In the genomic region with DNA sequence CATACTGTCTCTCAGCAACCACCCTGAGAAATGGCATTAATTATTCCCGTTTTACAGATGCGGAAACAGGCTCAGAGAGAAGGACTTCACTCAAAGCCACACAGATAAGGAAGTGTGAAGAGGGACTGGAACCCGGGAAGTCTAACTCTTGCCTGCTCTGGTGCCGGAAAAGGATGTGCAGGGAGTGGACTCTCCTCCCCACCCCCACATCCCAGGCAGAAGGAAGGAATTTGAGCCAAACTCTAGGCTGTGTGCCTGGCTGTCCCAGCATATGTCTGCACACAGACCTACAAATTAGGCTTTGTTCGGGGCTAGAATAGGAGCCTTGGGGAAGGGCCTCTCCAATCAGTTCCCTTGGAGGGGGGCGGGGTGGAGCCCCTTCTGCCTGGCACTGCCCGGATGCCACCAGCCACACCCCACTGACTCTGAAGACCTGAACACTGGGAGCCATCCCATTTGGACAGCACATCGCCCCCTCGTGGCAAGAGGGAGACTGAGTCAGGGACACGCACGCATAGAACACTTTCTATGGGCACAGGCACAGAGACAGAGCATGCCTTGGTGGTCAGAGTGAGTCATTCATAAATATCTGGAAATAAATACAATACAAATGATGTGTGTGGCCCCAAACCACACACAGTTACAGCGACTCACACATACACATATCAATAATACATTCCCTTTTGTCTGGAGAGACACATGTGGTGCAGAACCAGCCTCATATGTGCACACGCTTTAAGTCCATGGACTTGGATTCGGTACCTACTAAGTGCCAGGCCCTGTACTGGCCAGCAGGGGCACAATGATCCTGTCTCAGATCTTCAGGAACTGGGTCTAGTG, we compare ENCODE assay signal across 8 cellular contexts. TPM values are rescaled to one million over a fixed set of nuclear protein-coding genes. Genes with fewer than 3 reads are reported as not detected.
DNase-seq lines count a peak whose midpoint lies in the region; ATAC-seq and TF ChIP-seq lines count a peak whose summit lies in the region.

No MANE protein-coding gene starts in this region.

- H3K4me3 Mint-ChIP-seq in CD8-positive, alpha-beta memory T cell = no peak overlapping the region
- H3K4me3 Mint-ChIP-seq in natural killer cell = no peak overlapping the region
- no peak overlapping the region for H3K4me3 Mint-ChIP-seq in stimulated activated naive CD8-positive, alpha-beta T cell treated with anti-CD3 and anti-CD28 coated beads, Interleukin-15, Interleukin-2, amounts not matched to agents 100 ng/mL and 50 ng/mL, for 24 hours

- H3K36me3 ChIP-seq in CD8-positive, alpha-beta memory T cell (ENCODE audit: insufficient read depth, low read length) = no peaks in the 10 kb centered on the region
- H3K36me3 ChIP-seq in OCI-LY1 (ENCODE audit: insufficient read depth, low read length) = no peaks in the 10 kb centered on the region

- POLR2A ChIA-PET in CD8-positive, alpha-beta memory T cell (lab: Charles Lee) = no interaction called here

- peaks cover 13% of the 10 kb centered on the region for H3K4me1 ChIP-seq in CD8-positive, alpha-beta memory T cell (ENCODE audit: insufficient read depth, low read length)
- no peaks in the 10 kb centered on the region for H3K4me1 ChIP-seq in OCI-LY1 (ENCODE audit: insufficient read depth, low read length, severe bottlenecking)

- peak; percentile 50 to 86 (median 66) for DNase-seq in CD8-positive, alpha-beta memory T cell
- DNase-seq in HS-5 (ENCODE audit: low read depth) (peak; percentile 88), activated T-cell treated with anti-CD3 and anti-CD28 coated beads for 24 hours (ENCODE audit: low read depth) (peak; percentile 70), natural killer cell (peak; percentile 53)

- TF ChIP-seq CTCF in OCI-LY1 (IDR thresholded peaks at IDR 0.05; ENCODE audit: low read length) (peak; percentile 86), natural killer cell (IDR thresholded peaks at IDR 0.05) (peak; percentile 67)

- no peaks in the 10 kb centered on the region for H3K9me2 ChIP-seq in OCI-LY1 (ENCODE audit: low read depth, low read length)

- no peaks in the 10 kb centered on the region for H3K79me2 ChIP-seq in OCI-LY1 (ENCODE audit: insufficient read depth, low read length)

- no peaks in the 10 kb centered on the region for H4K20me1 ChIP-seq in OCI-LY1 (ENCODE audit: insufficient read depth, low read length)

- H3K27me3 ChIP-seq in CD8-positive, alpha-beta memory T cell (ENCODE audit: insufficient read depth, low read length, poor library complexity, severe bottlenecking) = peaks cover 14% of the 10 kb centered on the region
- H3K27me3 ChIP-seq in OCI-LY1 (ENCODE audit: insufficient read depth, low read length) = no peaks in the 10 kb centered on the region

- no peak overlapping the region for H3K4me2 ChIP-seq in OCI-LY1 (ENCODE audit: low read length)

- H3K9me3 Mint-ChIP-seq in CD8-positive, alpha-beta memory T cell = no peaks in the 10 kb centered on the region
- no peaks in the 10 kb centered on the region for H3K9me3 Mint-ChIP-seq in natural killer cell
- H3K9me3 Mint-ChIP-seq in stimulated activated naive CD8-positive, alpha-beta T cell treated with anti-CD3 and anti-CD28 coated beads, Interleukin-15, Interleukin-2, amounts not matched to agents 100 ng/mL and 50 ng/mL, for 24 hours = no peaks in the 10 kb centered on the region

- intact Hi-C loops in natural killer cell (cut with micrococcal nuclease) = loop anchor here (1.0 to 5.0 kb wide), 2 partner anchors 43 to 340 kb away; partner anchors contain the start of gene SEMA4G

- H3K27ac ChIP-seq in CD8-positive, alpha-beta memory T cell (ENCODE audit: low read depth, low read length) = no peak overlapping the region
- no peak overlapping the region for H3K27ac ChIP-seq in OCI-LY1 (ENCODE audit: low read depth, low read length, poor library complexity, severe bottlenecking)

- H3K9ac ChIP-seq in OCI-LY1 (ENCODE audit: low read length) = no peak overlapping the region

- peaks cover 0 to 4% (median 2%) of the 10 kb centered on the region in 3 donors for H3K36me3 Mint-ChIP-seq in CD8-positive, alpha-beta memory T cell
- no peaks in the 10 kb centered on the region for H3K36me3 Mint-ChIP-seq in natural killer cell
- H3K36me3 Mint-ChIP-seq in stimulated activated naive CD8-positive, alpha-beta T cell treated with anti-CD3 and anti-CD28 coated beads, Interleukin-15, Interleukin-2, amounts not matched to agents 100 ng/mL and 50 ng/mL, for 24 hours (ENCODE audit: low read depth) = no peaks in the 10 kb centered on the region

- peak overlapping the region in 2 of 8 donors; percentile 11 to 69 for H3K27ac Mint-ChIP-seq in CD8-positive, alpha-beta memory T cell
- peak overlapping the region in 1 of 2 donors; percentile 9 for H3K27ac Mint-ChIP-seq in natural killer cell
- H3K27ac Mint-ChIP-seq in stimulated activated naive CD8-positive, alpha-beta T cell treated with anti-CD3 and anti-CD28 coated beads, Interleukin-15, Interleukin-2, amounts not matched to agents 100 ng/mL and 50 ng/mL, for 24 hours = peak overlapping the region; percentile 56

- peaks cover 26 to 29% of the 10 kb centered on the region in 2 donors for H3K27me3 Mint-ChIP-seq in CD8-positive, alpha-beta memory T cell
- peaks cover 28 to 34% of the 10 kb centered on the region in 2 donors for H3K27me3 Mint-ChIP-seq in natural killer cell (ENCODE audit: low read depth in 2 of 2)
- peaks cover 18% of the 10 kb centered on the region for H3K27me3 Mint-ChIP-seq in stimulated activated naive CD8-positive, alpha-beta T cell treated with anti-CD3 and anti-CD28 coated beads, Interleukin-15, Interleukin-2, amounts not matched to agents 100 ng/mL and 50 ng/mL, for 24 hours

- H2AFZ ChIP-seq in OCI-LY1 (ENCODE audit: low read length) = no peak overlapping the region

- no peaks in the 10 kb centered on the region for H3F3A ChIP-seq in OCI-LY1 (ENCODE audit: insufficient read depth, low read length)

- no peaks in the 10 kb centered on the region for H3K9me3 ChIP-seq in CD8-positive, alpha-beta memory T cell (ENCODE audit: low read length)
- no peaks in the 10 kb centered on the region for H3K9me3 ChIP-seq in OCI-LY1 (ENCODE audit: low read length)

- H3K4me1 Mint-ChIP-seq in CD8-positive, alpha-beta memory T cell = peaks cover 9 to 17% (median 16%) of the 10 kb centered on the region in 3 donors
- peaks cover 10 to 16% of the 10 kb centered on the region in 2 donors for H3K4me1 Mint-ChIP-seq in natural killer cell
- H3K4me1 Mint-ChIP-seq in stimulated activated naive CD8-positive, alpha-beta T cell treated with anti-CD3 and anti-CD28 coated beads, Interleukin-15, Interleukin-2, amounts not matched to agents 100 ng/mL and 50 ng/mL, for 24 hours (ENCODE audit: low read depth) = peaks cover 27% of the 10 kb centered on the region

- ATAC-seq in GM19438 (IDR thresholded peaks at IDR 0.05; ENCODE audit: low read depth, unreplicated experiment) (peak; percentile 74), esophagus mucosa (peak; percentile 73), natural killer cell (peak; percentile 82 to 84 (median 83))

- CTCF ChIA-PET in CD8-positive, alpha-beta memory T cell (lab: Charles Lee) = interaction anchor here (1.4 to 7.0 kb wide), 3 partner anchors 10 to 15 kb away, joined by 3 to 64 read pairs (median 7); partner anchors contain the start of gene LZTS2

- no peak overlapping the region for H3K4me3 ChIP-seq in CD8-positive, alpha-beta memory T cell (ENCODE audit: low read length)
- no peak overlapping the region for H3K4me3 ChIP-seq in OCI-LY1 (ENCODE audit: low read depth, low read length, poor library complexity, severe bottlenecking)

RNA-seq across cellular contexts. Expression of gene LZTS2, which starts 13.1 kb away (rescaled TPM):
- total RNA-seq in CD8-positive, alpha-beta memory T cell = 10 to 100 TPM; 10.9 to 11.5 TPM
- polyA plus RNA-seq in CD8-positive, alpha-beta memory T cell = 19.7 TPM
- 23.0 TPM for total RNA-seq in esophagus mucosa
- 10 to 100 TPM in 2 of 3 donors, 1 to 10 TPM in 1; 8.0 to 16.1 (median 11.7) TPM for total RNA-seq in natural killer cell

RNA-seq across cellular contexts. Expression of gene PDZD7, which starts 18.2 kb away (rescaled TPM):
- under 1 TPM; 0.31 to 0.33 TPM for total RNA-seq in CD8-positive, alpha-beta memory T cell
- polyA plus RNA-seq in CD8-positive, alpha-beta memory T cell = 0.23 TPM
- total RNA-seq in esophagus mucosa (0.04 TPM), natural killer cell (1 to 10 TPM in 1 of 3 donors, under 1 TPM in 2; 0.35 to 1.2 (median 0.52) TPM)

RNA-seq across cellular contexts. Expression of gene SFXN3, which starts 18.3 kb away (rescaled TPM):
- 10 to 100 TPM; 25.2 to 26.5 TPM for total RNA-seq in CD8-positive, alpha-beta memory T cell
- polyA plus RNA-seq in CD8-positive, alpha-beta memory T cell = 17.6 TPM
- total RNA-seq in esophagus mucosa = 4.9 TPM
- total RNA-seq in natural killer cell = 10 to 100 TPM; 59.7 to 74.5 (median 68.9) TPM

RNA-seq across cellular contexts. Expression of gene TWNK, which starts 25.4 kb away (rescaled TPM):
- total RNA-seq in CD8-positive, alpha-beta memory T cell = 10 to 100 TPM; 40.6 to 44.3 TPM
- polyA plus RNA-seq in CD8-positive, alpha-beta memory T cell = 8.2 TPM
- total RNA-seq in esophagus mucosa (5.7 TPM), natural killer cell (1 to 10 TPM; 2.2 to 3.6 (median 3.3) TPM)

RNA-seq across cellular contexts. Expression of gene MRPL43, which starts 25.4 kb away (rescaled TPM):
- 10 to 100 TPM; 62.5 to 62.8 TPM for total RNA-seq in CD8-positive, alpha-beta memory T cell
- 129 TPM for polyA plus RNA-seq in CD8-positive, alpha-beta memory T cell
- total RNA-seq in esophagus mucosa (72.7 TPM), natural killer cell (10 to 100 TPM; 27.2 to 42.0 (median 33.1) TPM)
